8 cellular contexts compared by ENCODE assay signal in the genomic region with DNA sequence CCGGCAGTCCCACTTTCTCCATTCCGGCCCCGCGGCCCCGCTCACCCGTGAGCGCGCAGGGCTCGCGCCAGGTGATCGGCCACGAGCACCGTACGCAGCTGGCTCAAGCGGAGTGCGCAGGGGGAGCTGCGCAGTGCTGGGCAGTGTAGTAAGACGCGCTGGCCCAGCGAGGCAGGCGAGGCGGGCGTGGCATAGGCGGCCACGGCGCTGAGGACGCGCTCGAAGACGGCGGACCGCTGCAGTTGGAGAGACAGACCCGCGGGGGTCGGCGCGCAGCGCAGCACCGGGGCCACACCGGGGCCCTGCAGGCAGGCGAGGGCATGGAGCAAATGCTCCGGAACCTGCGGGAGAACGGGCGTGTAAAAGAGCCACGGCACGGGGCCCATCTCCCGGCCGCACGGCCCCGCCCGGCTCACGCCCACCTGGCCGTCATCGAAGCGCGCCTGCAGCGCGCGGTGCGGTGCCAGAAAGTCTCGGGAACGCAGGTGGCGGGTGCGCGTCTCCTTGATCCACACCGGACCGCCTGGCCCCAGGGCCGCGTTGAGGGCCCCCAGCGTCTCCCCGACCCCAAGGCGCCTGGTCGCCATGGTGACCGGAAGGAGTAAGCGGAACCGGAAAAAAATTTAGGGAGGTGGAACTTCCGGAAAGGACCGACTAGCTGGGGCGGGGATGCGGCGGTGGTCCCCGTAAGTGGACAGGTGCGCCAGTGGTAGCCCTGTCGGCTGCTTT. TPM values are rescaled to one million over a fixed set of nuclear protein-coding genes. Genes with fewer than 3 reads are reported as not detected.
DNase-seq lines count a peak whose midpoint lies in the region; ATAC-seq, FAIRE-seq and TF ChIP-seq lines count a peak whose summit lies in the region.

Gene DALRD3, minus strand, starts transcription at position 603 of the 729 bp plus-strand sequence. Its CDS starts 16 bp downstream, at position 587.

- H3K4me1 ChIP-seq in lung (ENCODE audit: control insufficient read depth in 2 of 2, insufficient read depth in 2 of 2, low read length in 2 of 2) = peaks cover 6 to 19% of the 10 kb centered on the region in 2 donors

- peak within 1 kb of the TSS; percentile 91 to 96 for H3K4me3 Mint-ChIP-seq in effector memory CD8-positive, alpha-beta T cell

- peak; percentile 65 for TF ChIP-seq POLR2A in H54 (IDR thresholded peaks at IDR 0.05; ENCODE audit: low read depth, low read length)

- H3K9me3 ChIP-seq in lung (ENCODE audit: control insufficient read depth in 2 of 2, insufficient read depth in 1 of 2, low read length in 1 of 2) = no peaks in the 10 kb centered on the region

- peaks cover 9 to 27% of the 10 kb centered on the region in 2 donors for H3K36me3 ChIP-seq in lung (ENCODE audit: control insufficient read depth in 2 of 2, insufficient read depth in 2 of 2, low read length in 2 of 2)

- peak within 1 kb of the TSS; percentile 85 for H3K4me3 ChIP-seq in lung

- TF ChIP-seq CTCF in lung (IDR thresholded peaks at IDR 0.05; ENCODE audit: control extremely low read depth, extremely low read depth) = no peak

- H3K27me3 Mint-ChIP-seq in effector memory CD8-positive, alpha-beta T cell = no peaks in the 10 kb centered on the region

- H3K36me3 Mint-ChIP-seq in effector memory CD8-positive, alpha-beta T cell (ENCODE audit: insufficient read depth) = peaks cover 47% of the 10 kb centered on the region

- FAIRE-seq in H54 (lab: Jason Lieb, UNC) = no peak

- H3K4me1 Mint-ChIP-seq in effector memory CD8-positive, alpha-beta T cell (ENCODE audit: low read depth in 2 of 2) = peaks cover 13 to 48% of the 10 kb centered on the region in 2 donors

- H3K27ac ChIP-seq in lung (ENCODE audit: low read depth in 1 of 2, low read length in 1 of 2) = peak within 1 kb of the TSS; percentile 71 to 90

- H3K27me3 ChIP-seq in lung (ENCODE audit: control insufficient read depth, insufficient read depth) = no peaks in the 10 kb centered on the region

- ATAC-seq in effector memory CD8-positive, alpha-beta T cell (replicated peaks) = peak; percentile 23
- ATAC-seq in lung (ENCODE audit: insufficient read depth, low FRiP score) (peak; percentile 4), GM21529 (IDR thresholded peaks at IDR 0.05; ENCODE audit: unreplicated experiment) (no peak)

- H3K27ac Mint-ChIP-seq in effector memory CD8-positive, alpha-beta T cell = peak within 1 kb of the TSS; percentile 76 to 83

- H3K9me3 Mint-ChIP-seq in effector memory CD8-positive, alpha-beta T cell = no peaks in the 10 kb centered on the region

- DNase-seq in AG08396 (ENCODE audit: low spot score) (peak; percentile 76), H54 (ENCODE audit: insufficient read length, low spot score) (peak; percentile 51), NOMO-1 (lab: John Stamatoyannopoulos, UW; ENCODE audit: unreplicated experiment in 2 of 2) (peak; percentile 73 to 86), lung (ENCODE audit: low spot score) (peak; percentile 69)
- peak; percentile 88 for DNase-seq in activated CD8-positive, alpha-beta memory T cell treated with anti-CD3 and anti-CD28 coated beads for 24 hours
- peak in 2 of 3 experiments; percentile 54 to 57 for DNase-seq in effector memory CD8-positive, alpha-beta T cell
- peak; percentile 50 for DNase-seq in stimulated activated CD8-positive, alpha-beta memory T cell treated with anti-CD3 and anti-CD28 coated beads, Interleukin-4, amount 100 ng/mL, for 24 hours (ENCODE audit: low read depth)

- WGBS in lung, 2 donors = 0% methylated on average over 75 to 85 of the region's 85 CpGs

RNA-seq across cellular contexts. Expression of gene DALRD3, which starts in this region (rescaled TPM):
- total RNA-seq in lung = 10 to 100 TPM; 37.7 to 39.5 TPM
- 10 to 100 TPM; 24.3 to 28.8 TPM for polyA plus RNA-seq in lung
